ENCODE assay signal across 1 cellular context in genomic region chr9:113056191-113057106, GRCh38.
TF ChIP-seq lines count a peak whose summit lies in the region.

Gene ZFP37 (minus strand): TSS chr9:113056724. CDS start chr9:113056688, 36 bp downstream.

TF ChIP-seq in HepG2, 621 proteins besides CTCF, POLR2A, EP300 and RAD21 (continued from another document and continues in another):
- TF ChIP-seq AFF4 (CRISPR knock-in tag; IDR thresholded peaks at IDR 0.05) (no peak), ZBED4 (CRISPR knock-in tag; IDR thresholded peaks at IDR 0.05; ENCODE audit: borderline replicate concordance) (peak; percentile 94), SCMH1 (CRISPR knock-in tag; IDR thresholded peaks at IDR 0.05; ENCODE audit: borderline replicate concordance) (no peak), KLF13 (CRISPR knock-in tag; IDR thresholded peaks at IDR 0.05) (no peak), SIN3B (IDR thresholded peaks at IDR 0.05; ENCODE audit: low read length) (peak; percentile 15; the same call in 1 of the 2 replicates), SAP130 (CRISPR knock-in tag; IDR thresholded peaks at IDR 0.05; ENCODE audit: low read depth) (peak; percentile 67; the same call in 1 of the 2 replicates), HIVEP1 (CRISPR knock-in tag; IDR thresholded peaks at IDR 0.05) (0 out of 2 replicates have a peak, but pooled peaks have one; percentile 42), HNF1B (CRISPR knock-in tag; IDR thresholded peaks at IDR 0.05) (peak; percentile 90), ZNF460 (CRISPR knock-in tag; IDR thresholded peaks at IDR 0.05; ENCODE audit: borderline replicate concordance) (no peak), ZNF296 (CRISPR knock-in tag; conservative IDR thresholded peaks at IDR 0.05) (no peak), SNAPC4 (CRISPR knock-in tag; IDR thresholded peaks at IDR 0.05) (no peak), TIGD3 (CRISPR knock-in tag; IDR thresholded peaks at IDR 0.05; ENCODE audit: borderline replicate concordance) (no peak), ZNF746 (CRISPR knock-in tag; IDR thresholded peaks at IDR 0.05) (no peak), SPEN (CRISPR knock-in tag; IDR thresholded peaks at IDR 0.05; ENCODE audit: low read depth) (peak; percentile 37; the same call in 1 of the 2 replicates), SMAD1 (CRISPR knock-in tag; IDR thresholded peaks at IDR 0.05; ENCODE audit: borderline replicate concordance, low read depth) (peak; percentile 87; the same call in 1 of the 2 replicates), DMTF1 (CRISPR knock-in tag; IDR thresholded peaks at IDR 0.05) (no peak), HOXA5 (CRISPR knock-in tag; IDR thresholded peaks at IDR 0.05) (peak; percentile 63; the same call in 1 of the 2 replicates), HNF4G (IDR thresholded peaks at IDR 0.05; ENCODE audit: borderline replicate concordance, low read depth, low read length) (no peak), HNF4G (CRISPR knock-in tag; IDR thresholded peaks at IDR 0.05; ENCODE audit: borderline replicate concordance, low read depth) (peak; percentile 57; the same call in 1 of the 2 replicates), CCDC6 (CRISPR knock-in tag; IDR thresholded peaks at IDR 0.05) (0 out of 2 replicates have a peak, but pooled peaks have one; percentile 1), ATRX (CRISPR knock-in tag; IDR thresholded peaks at IDR 0.05; ENCODE audit: borderline replicate concordance) (no peak)
- TF ChIP-seq, protein P1, sequence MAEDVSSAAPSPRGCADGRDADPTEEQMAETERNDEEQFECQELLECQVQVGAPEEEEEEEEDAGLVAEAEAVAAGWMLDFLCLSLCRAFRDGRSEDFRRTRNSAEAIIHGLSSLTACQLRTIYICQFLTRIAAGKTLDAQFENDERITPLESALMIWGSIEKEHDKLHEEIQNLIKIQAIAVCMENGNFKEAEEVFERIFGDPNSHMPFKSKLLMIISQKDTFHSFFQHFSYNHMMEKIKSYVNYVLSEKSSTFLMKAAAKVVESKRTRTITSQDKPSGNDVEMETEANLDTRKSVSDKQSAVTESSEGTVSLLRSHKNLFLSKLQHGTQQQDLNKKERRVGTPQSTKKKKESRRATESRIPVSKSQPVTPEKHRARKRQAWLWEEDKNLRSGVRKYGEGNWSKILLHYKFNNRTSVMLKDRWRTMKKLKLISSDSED (CRISPR knock-in tag; IDR thresholded peaks at IDR 0.05), result no peak
- TF ChIP-seq, protein P2, sequence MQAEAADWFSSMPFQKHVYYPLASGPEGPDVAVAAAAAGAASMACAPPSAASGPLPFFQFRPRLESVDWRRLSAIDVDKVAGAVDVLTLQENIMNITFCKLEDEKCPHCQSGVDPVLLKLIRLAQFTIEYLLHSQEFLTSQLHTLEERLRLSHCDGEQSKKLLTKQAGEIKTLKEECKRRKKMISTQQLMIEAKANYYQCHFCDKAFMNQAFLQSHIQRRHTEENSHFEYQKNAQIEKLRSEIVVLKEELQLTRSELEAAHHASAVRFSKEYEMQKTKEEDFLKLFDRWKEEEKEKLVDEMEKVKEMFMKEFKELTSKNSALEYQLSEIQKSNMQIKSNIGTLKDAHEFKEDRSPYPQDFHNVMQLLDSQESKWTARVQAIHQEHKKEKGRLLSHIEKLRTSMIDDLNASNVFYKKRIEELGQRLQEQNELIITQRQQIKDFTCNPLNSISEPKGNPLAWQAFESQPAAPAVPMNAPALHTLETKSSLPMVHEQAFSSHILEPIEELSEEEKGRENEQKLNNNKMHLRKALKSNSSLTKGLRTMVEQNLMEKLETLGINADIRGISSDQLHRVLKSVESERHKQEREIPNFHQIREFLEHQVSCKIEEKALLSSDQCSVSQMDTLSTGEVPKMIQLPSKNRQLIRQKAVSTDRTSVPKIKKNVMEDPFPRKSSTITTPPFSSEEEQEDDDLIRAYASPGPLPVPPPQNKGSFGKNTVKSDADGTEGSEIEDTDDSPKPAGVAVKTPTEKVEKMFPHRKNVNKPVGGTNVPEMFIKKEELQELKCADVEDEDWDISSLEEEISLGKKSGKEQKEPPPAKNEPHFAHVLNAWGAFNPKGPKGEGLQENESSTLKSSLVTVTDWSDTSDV (CRISPR knock-in tag; IDR thresholded peaks at IDR 0.05), result no peak
- TF ChIP-seq, protein P3, sequence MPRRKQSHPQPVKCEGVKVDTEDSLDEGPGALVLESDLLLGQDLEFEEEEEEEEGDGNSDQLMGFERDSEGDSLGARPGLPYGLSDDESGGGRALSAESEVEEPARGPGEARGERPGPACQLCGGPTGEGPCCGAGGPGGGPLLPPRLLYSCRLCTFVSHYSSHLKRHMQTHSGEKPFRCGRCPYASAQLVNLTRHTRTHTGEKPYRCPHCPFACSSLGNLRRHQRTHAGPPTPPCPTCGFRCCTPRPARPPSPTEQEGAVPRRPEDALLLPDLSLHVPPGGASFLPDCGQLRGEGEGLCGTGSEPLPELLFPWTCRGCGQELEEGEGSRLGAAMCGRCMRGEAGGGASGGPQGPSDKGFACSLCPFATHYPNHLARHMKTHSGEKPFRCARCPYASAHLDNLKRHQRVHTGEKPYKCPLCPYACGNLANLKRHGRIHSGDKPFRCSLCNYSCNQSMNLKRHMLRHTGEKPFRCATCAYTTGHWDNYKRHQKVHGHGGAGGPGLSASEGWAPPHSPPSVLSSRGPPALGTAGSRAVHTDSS (CRISPR knock-in tag; conservative IDR thresholded peaks at IDR 0.05), result no peak
- TF ChIP-seq, protein P4, sequence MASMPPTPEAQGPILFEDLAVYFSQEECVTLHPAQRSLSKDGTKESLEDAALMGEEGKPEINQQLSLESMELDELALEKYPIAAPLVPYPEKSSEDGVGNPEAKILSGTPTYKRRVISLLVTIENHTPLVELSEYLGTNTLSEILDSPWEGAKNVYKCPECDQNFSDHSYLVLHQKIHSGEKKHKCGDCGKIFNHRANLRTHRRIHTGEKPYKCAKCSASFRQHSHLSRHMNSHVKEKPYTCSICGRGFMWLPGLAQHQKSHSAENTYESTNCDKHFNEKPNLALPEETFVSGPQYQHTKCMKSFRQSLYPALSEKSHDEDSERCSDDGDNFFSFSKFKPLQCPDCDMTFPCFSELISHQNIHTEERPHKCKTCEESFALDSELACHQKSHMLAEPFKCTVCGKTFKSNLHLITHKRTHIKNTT (CRISPR knock-in tag; IDR thresholded peaks at IDR 0.05), result no peak
